ENCODE assay signal across 22 cellular contexts in the genomic region with DNA sequence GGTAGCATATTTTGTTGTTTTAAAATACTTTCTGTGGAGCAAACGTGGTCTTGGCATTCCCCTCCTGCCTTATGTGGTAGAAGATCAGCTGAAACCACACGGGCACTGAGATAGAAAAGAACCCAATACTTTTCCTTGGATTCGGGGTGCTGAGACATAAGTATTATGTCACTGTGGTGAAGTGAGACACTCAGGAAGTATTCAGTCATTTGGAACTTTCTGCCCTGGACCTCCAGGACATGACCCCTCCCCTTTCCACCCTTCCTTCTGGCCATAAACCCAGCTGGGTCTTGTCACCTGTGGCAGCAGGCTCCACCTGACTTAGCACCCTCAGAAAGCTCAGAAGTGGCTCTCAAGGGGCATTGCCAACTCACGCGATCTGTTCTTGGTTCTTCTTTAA.
DNase-seq lines count a peak whose midpoint lies in the region; ATAC-seq and TF ChIP-seq lines count a peak whose summit lies in the region.
"Had no signal": no experiment of that assay in that cellular context is flagged by ENCODE, and none has a peak within 500 bp of the region (broad histone marks: within the 10 kb centered on the region; RNA-seq: fewer than 3 reads in every experiment).

No MANE protein-coding gene starts in this region.

- no peaks in the 10 kb centered on the region for H3K9me3 Mint-ChIP-seq in activated B cell treated with CpG ODN at 0.5 μM for 24 hours
- H3K9me3 Mint-ChIP-seq in CD14-positive monocyte = peaks cover 0 to 2% (median 0%) of the 10 kb centered on the region in 7 donors
- H3K9me3 Mint-ChIP-seq: natural killer cell treated with Interleukin-12 subunit alpha and Interleukin-12 subunit beta and Interleukin-15 and Interleukin-18, amount 100 ng/mL, for 72 hours had no signal

- H3K79me2 ChIP-seq in osteoblast (ENCODE audit: insufficient read depth, low read length) = no peaks in the 10 kb centered on the region

- no peak for TF ChIP-seq CTCF in activated B cell treated with CpG ODN at 0.5 μM for 24 hours (IDR thresholded peaks at IDR 0.05)
- TF ChIP-seq CTCF in osteoblast (IDR thresholded peaks at IDR 0.05; ENCODE audit: extremely low read depth, low read depth, low read length) = no peak
- TF ChIP-seq CTCF in CD14-positive monocyte (IDR thresholded peaks at IDR 0.05) = no peak

- no peak overlapping the region for H3K4me2 ChIP-seq in osteoblast (ENCODE audit: insufficient read depth, low read length)

- H3K4me3 ChIP-seq in osteoblast (ENCODE audit: insufficient read depth, low read length) = no peak overlapping the region
- no peak overlapping the region for H3K4me3 ChIP-seq in effector memory CD4-positive, alpha-beta T cell (ENCODE audit: insufficient read depth, low read depth, low read length, poor library complexity, severe bottlenecking)
- H3K4me3 ChIP-seq: upper lobe of left lung had no signal

- peaks cover 43% of the 10 kb centered on the region for H3K36me3 ChIP-seq in osteoblast (ENCODE audit: insufficient read depth, low read length)
- peaks cover 6% of the 10 kb centered on the region for H3K36me3 ChIP-seq in effector memory CD4-positive, alpha-beta T cell (ENCODE audit: control insufficient read depth, insufficient read depth, low read length)

- POLR2A ChIA-PET in activated B cell treated with CpG ODN at 0.5 μM for 24 hours (lab: Charles Lee) = interaction anchor here (0.7 to 1.2 kb wide), 2 partner anchors 28 to 186 kb away, joined by 3 to 6 read pairs; no protein-coding TSS in a partner anchor

- H3K27me3 ChIP-seq in osteoblast (ENCODE audit: insufficient read depth, low read length) = no peaks in the 10 kb centered on the region
- no peaks in the 10 kb centered on the region for H3K27me3 ChIP-seq in effector memory CD4-positive, alpha-beta T cell (replicated peaks; ENCODE audit: control insufficient read depth, insufficient read depth, low read length, poor library complexity, severe bottlenecking)
- H3K27me3 ChIP-seq: upper lobe of left lung had no signal

- H3K36me3 Mint-ChIP-seq in activated B cell treated with CpG ODN at 0.5 μM for 24 hours (ENCODE audit: low read depth) = peaks cover 25% of the 10 kb centered on the region
- H3K36me3 Mint-ChIP-seq in CD14-positive monocyte = peaks cover 77 to 93% of the 10 kb centered on the region in 2 donors
- H3K36me3 Mint-ChIP-seq: natural killer cell treated with Interleukin-12 subunit alpha and Interleukin-12 subunit beta and Interleukin-15 and Interleukin-18, amount 100 ng/mL, for 72 hours had no signal

- CTCF ChIA-PET in activated B cell treated with CpG ODN at 0.5 μM for 24 hours (lab: Charles Lee) = no interaction called here

- DNase-seq in A172 (ENCODE audit: low spot score) (peak; percentile 80), activated B cell treated with CpG ODN at 0.5 μM for 24 hours (no peak), osteoblast (ENCODE audit: insufficient read length, low spot score, missing footprints) (no peak), HUDEP-2 (lab: John Stamatoyannopoulos, UW; ENCODE audit: unreplicated experiment in 76 of 76) (no peak), CD14-positive monocyte (ENCODE audit: low spot score) (no peak)
- DNase-seq in stimulated activated CD4-positive, alpha-beta T cell treated with anti-CD3 and anti-CD28 coated beads, Interleukin-4, amount 100 ng/mL, for 4 hours = no peak
- no peak for DNase-seq in effector memory CD4-positive, alpha-beta T cell
- DNase-seq: activated CD4-positive, alpha-beta T cell treated with anti-CD3 and anti-CD28 coated beads, Interleukin-2, amount 50 U/mL, for 48 hours; activated T-cell treated with anti-CD3 and anti-CD28 coated beads, Interleukin-2, amount 50 U/mL, for 48 hours; Caco-2; central memory CD4-positive, alpha-beta T cell; GF-D8; Karpas-422; NCI-H1417 treated with DMSO at 0.1 percent for 48 hours; NCI-H446 treated with DMSO at 0.1 percent for 48 hours; OCI-M1; stimulated activated CD8-positive, alpha-beta memory T cell treated with anti-CD3 and anti-CD28 coated beads, Interleukin-4, amount 100 ng/mL, for 48 hours; upper lobe of left lung had no signal

- H2AFZ ChIP-seq in osteoblast (ENCODE audit: low read length) = no peak overlapping the region

- peaks cover 20% of the 10 kb centered on the region for H3K4me1 Mint-ChIP-seq in activated B cell treated with CpG ODN at 0.5 μM for 24 hours
- peaks cover 9% of the 10 kb centered on the region for H3K4me1 Mint-ChIP-seq in CD14-positive monocyte

- no peaks in the 10 kb centered on the region for H3K9me3 ChIP-seq in osteoblast (ENCODE audit: low read depth, low read length)
- H3K9me3 ChIP-seq in effector memory CD4-positive, alpha-beta T cell (ENCODE audit: control insufficient read depth, low read length) = no peaks in the 10 kb centered on the region
- H3K9me3 ChIP-seq: Caco-2, upper lobe of left lung had no signal

- H3K4me3 Mint-ChIP-seq in activated B cell treated with CpG ODN at 0.5 μM for 24 hours = no peak overlapping the region
- no peak overlapping the region for H3K4me3 Mint-ChIP-seq in CD14-positive monocyte
- H3K4me3 Mint-ChIP-seq: activated naive CD8-positive, alpha-beta T cell; natural killer cell treated with Interleukin-12 subunit alpha and Interleukin-12 subunit beta and Interleukin-15 and Interleukin-18, amount 100 ng/mL, for 72 hours had no signal

- ATAC-seq in GM18907 (IDR thresholded peaks at IDR 0.05; ENCODE audit: unreplicated experiment) (peak; percentile 40), activated B cell treated with CpG ODN at 0.5 μM for 24 hours (ENCODE audit: low read depth) (peak; percentile 76)
- ATAC-seq: natural killer cell treated with Interleukin-12 subunit alpha and Interleukin-12 subunit beta and Interleukin-15 and Interleukin-18, amount 100 ng/mL, for 72 hours; right cardiac atrium had no signal

- H3K27ac Mint-ChIP-seq in activated B cell treated with CpG ODN at 0.5 μM for 24 hours = peak overlapping the region; percentile 71
- no peak overlapping the region for H3K27ac Mint-ChIP-seq in CD14-positive monocyte
- H3K27ac Mint-ChIP-seq: activated naive CD8-positive, alpha-beta T cell; natural killer cell treated with Interleukin-12 subunit alpha and Interleukin-12 subunit beta and Interleukin-15 and Interleukin-18, amount 100 ng/mL, for 72 hours had no signal

- intact Hi-C loops in activated B cell treated with CpG ODN at 0.5 μM for 24 hours (cut with micrococcal nuclease) = no loop called here
- intact Hi-C loops in CD14-positive monocyte (cut with micrococcal nuclease) = no loop called here

- H3K4me1 ChIP-seq in osteoblast (ENCODE audit: insufficient read depth, low read length) = peaks cover 22% of the 10 kb centered on the region
- H3K4me1 ChIP-seq in effector memory CD4-positive, alpha-beta T cell (ENCODE audit: control insufficient read depth, insufficient read depth, low read length, poor library complexity, severe bottlenecking) = no peaks in the 10 kb centered on the region
- H3K4me1 ChIP-seq: Caco-2, upper lobe of left lung had no signal

- H4K20me1 ChIP-seq in osteoblast (ENCODE audit: insufficient read depth, low read length) = no peaks in the 10 kb centered on the region

- peak overlapping the region; percentile 82 for H3K27ac ChIP-seq in osteoblast (ENCODE audit: low read depth, low read length)
- H3K27ac ChIP-seq in effector memory CD4-positive, alpha-beta T cell (ENCODE audit: insufficient read depth, low read length, poor library complexity, severe bottlenecking) = no peak overlapping the region

- no peaks in the 10 kb centered on the region for H3K27me3 Mint-ChIP-seq in activated B cell treated with CpG ODN at 0.5 μM for 24 hours
- H3K27me3 Mint-ChIP-seq in CD14-positive monocyte (ENCODE audit: low read depth in 3 of 3) = no peaks in the 10 kb centered on the region
- H3K27me3 Mint-ChIP-seq: activated naive CD8-positive, alpha-beta T cell; natural killer cell treated with Interleukin-12 subunit alpha and Interleukin-12 subunit beta and Interleukin-15 and Interleukin-18, amount 100 ng/mL, for 72 hours had no signal
